2 cellular contexts compared by ENCODE assay signal in genomic region chr1:101465941-101466340, GRCh38.
TF ChIP-seq lines count a peak whose summit lies in the region.

No MANE protein-coding gene starts in this region.

TF ChIP-seq in GM23338, 12 proteins besides CTCF, POLR2A, EP300 and RAD21 (continued from another document):
- no peak for TF ChIP-seq ZNF462 (CRISPR knock-in tag; IDR thresholded peaks at IDR 0.05)
- TF ChIP-seq ETS1 (IDR thresholded peaks at IDR 0.05): no peak
- no peak for TF ChIP-seq ZNF331 (CRISPR knock-in tag; IDR thresholded peaks at IDR 0.05; ENCODE audit: low read depth)
- TF ChIP-seq CREB1 (CRISPR knock-in tag; IDR thresholded peaks at IDR 0.05; ENCODE audit: low read depth): no peak
- no peak for TF ChIP-seq EZH2 (IDR thresholded peaks at IDR 0.05; ENCODE audit: low read depth, unreplicated experiment)
- no peak for TF ChIP-seq JUNB (IDR thresholded peaks at IDR 0.05; ENCODE audit: unreplicated experiment)
- no peak for TF ChIP-seq POLR2AphosphoS5 (IDR thresholded peaks at IDR 0.05; ENCODE audit: low read depth)
- no peak for TF ChIP-seq NANOG (IDR thresholded peaks at IDR 0.05; ENCODE audit: borderline replicate concordance)
- TF ChIP-seq STAT1 (IDR thresholded peaks at IDR 0.05; ENCODE audit: unreplicated experiment): no peak
- TF ChIP-seq REST (IDR thresholded peaks at IDR 0.05; ENCODE audit: unreplicated experiment): no peak

TF ChIP-seq in HCT116, 20 proteins besides CTCF, POLR2A, EP300 and RAD21 (continued from another document):
- TF ChIP-seq REST (IDR thresholded peaks at IDR 0.05; ENCODE audit: low read depth): no peak
- TF ChIP-seq JUND (IDR thresholded peaks at IDR 0.05): no peak
- TF ChIP-seq SRF (IDR thresholded peaks at IDR 0.05; ENCODE audit: low read depth): no peak
- TF ChIP-seq EZH2 (IDR thresholded peaks at IDR 0.05): no peak
- no peak for TF ChIP-seq SP1 (IDR thresholded peaks at IDR 0.05; ENCODE audit: low read depth)
TF ChIP-seq in HCT116: peak in this region for 0.
